8 cellular contexts compared by ENCODE assay signal in genomic region chrX:47562615-47563243, GRCh38. TPM values are rescaled to one million over a fixed set of nuclear protein-coding genes. Genes with fewer than 3 reads are reported as not detected.
DNase-seq lines count a peak whose midpoint lies in the region; ATAC-seq and TF ChIP-seq lines count a peak whose summit lies in the region.

No MANE protein-coding gene starts in this region.

- H3K27ac Mint-ChIP-seq in CD4-positive, alpha-beta memory T cell: peak overlapping the region; percentile 41 to 92 (median 53)
- peak overlapping the region; percentile 69 for H3K27ac Mint-ChIP-seq in activated CD4-positive, alpha-beta memory T cell treated with anti-CD3 and anti-CD28 coated beads, Interleukin-2, amount 10 ng/mL, durations not matched to agents 7 days and 5 days

- CTCF ChIA-PET in CD4-positive, alpha-beta memory T cell (lab: Charles Lee; ENCODE audit: partially characterized antibody): interaction anchor here (0.9 to 1.6 kb wide), 2 partner anchors 66 to 84 kb away, joined by 3 to 4 read pairs; no protein-coding TSS in a partner anchor
- CTCF ChIA-PET in activated CD4-positive, alpha-beta memory T cell treated with anti-CD3 and anti-CD28 coated beads, Interleukin-2, amount 10 ng/mL, durations not matched to agents 7 days and 5 days (lab: Charles Lee): interaction anchor here (0.9 to 1.5 kb wide), 2 partner anchors 82 to 86 kb away, joined by 3 to 5 read pairs; no protein-coding TSS in a partner anchor

- POLR2A ChIA-PET in CD4-positive, alpha-beta memory T cell (lab: Charles Lee; ENCODE audit: partially characterized antibody): interaction anchor here (0.6 to 1.5 kb wide), 3 partner anchors 56 to 84 kb away, joined by 3 to 7 read pairs (median 4); partner anchors contain the start of gene CFP
- POLR2A ChIA-PET in activated CD4-positive, alpha-beta memory T cell treated with anti-CD3 and anti-CD28 coated beads, Interleukin-2, amount 10 ng/mL, durations not matched to agents 7 days and 5 days (lab: Charles Lee): interaction anchor here (1.0 to 2.5 kb wide), 2 partner anchors 17 to 86 kb away, joined by 3 to 7 read pairs; no protein-coding TSS in a partner anchor

- H3K4me3 Mint-ChIP-seq in CD4-positive, alpha-beta memory T cell: peak overlapping the region; percentile 71 to 88 (median 79)
- H3K4me3 Mint-ChIP-seq in activated CD4-positive, alpha-beta memory T cell treated with anti-CD3 and anti-CD28 coated beads, Interleukin-2, amount 10 ng/mL, durations not matched to agents 7 days and 5 days: peak overlapping the region; percentile 91

- peaks cover 0 to 2% (median 0%) of the 10 kb centered on the region in 8 donors for H3K9me3 Mint-ChIP-seq in CD4-positive, alpha-beta memory T cell
- H3K9me3 Mint-ChIP-seq in activated CD4-positive, alpha-beta memory T cell treated with anti-CD3 and anti-CD28 coated beads, Interleukin-2, amount 10 ng/mL, durations not matched to agents 7 days and 5 days: no peaks in the 10 kb centered on the region

- H3K27ac ChIP-seq in CD4-positive, alpha-beta memory T cell (ENCODE audit: low read depth, low read length): no peak overlapping the region
- no peak overlapping the region for H3K27ac ChIP-seq in lower lobe of right lung

- peaks cover 20 to 52% (median 34%) of the 10 kb centered on the region in 4 donors for H3K4me1 Mint-ChIP-seq in CD4-positive, alpha-beta memory T cell
- H3K4me1 Mint-ChIP-seq in activated CD4-positive, alpha-beta memory T cell treated with anti-CD3 and anti-CD28 coated beads, Interleukin-2, amount 10 ng/mL, durations not matched to agents 7 days and 5 days: peaks cover 40% of the 10 kb centered on the region

- no peaks in the 10 kb centered on the region for H3K9me3 ChIP-seq in CD4-positive, alpha-beta memory T cell (ENCODE audit: control insufficient read depth in 1 of 2, low read length in 2 of 2)
- H3K9me3 ChIP-seq in lower lobe of right lung: no peaks in the 10 kb centered on the region

- H3K36me3 ChIP-seq in CD4-positive, alpha-beta memory T cell (ENCODE audit: insufficient read depth, low read length): peaks cover 37% of the 10 kb centered on the region
- peaks cover 42% of the 10 kb centered on the region for H3K36me3 ChIP-seq in lower lobe of right lung

- DNase-seq in CD4-positive, alpha-beta memory T cell: peak in 2 of 5 donors; percentile 29
- DNase-seq in HFF-Myc (ENCODE audit: extremely low read depth, low read depth) (no peak), lower lobe of right lung (no peak), head of caudate nucleus (no peak)
- peak; percentile 61 for DNase-seq in activated CD4-positive, alpha-beta memory T cell treated with anti-CD3 and anti-CD28 coated beads, Interleukin-2, amount 10 ng/mL, durations not matched to agents 7 days and 5 days
- DNase-seq in activated CD8-positive, alpha-beta memory T cell treated with anti-CD3 and anti-CD28 coated beads, Interleukin-2, amount 50 U/mL, for 48 hours: no peak

- TF ChIP-seq CTCF in HFF-Myc (IDR thresholded peaks at IDR 0.05; ENCODE audit: low read depth, low read length, missing control alignments) (peak; percentile 30), lower lobe of right lung (IDR thresholded peaks at IDR 0.05) (peak; percentile 27)

- no peak overlapping the region for H3K4me3 ChIP-seq in CD4-positive, alpha-beta memory T cell (ENCODE audit: low read length in 2 of 2)
- H3K4me3 ChIP-seq in HFF-Myc (replicated peaks; ENCODE audit: low read depth, low read length) (no peak overlapping the region), lower lobe of right lung (no peak overlapping the region)

- H3K27me3 Mint-ChIP-seq in CD4-positive, alpha-beta memory T cell: no peaks in the 10 kb centered on the region
- H3K27me3 Mint-ChIP-seq in activated CD4-positive, alpha-beta memory T cell treated with anti-CD3 and anti-CD28 coated beads, Interleukin-2, amount 10 ng/mL, durations not matched to agents 7 days and 5 days: no peaks in the 10 kb centered on the region

- peaks cover 43% of the 10 kb centered on the region for H3K4me1 ChIP-seq in CD4-positive, alpha-beta memory T cell (ENCODE audit: insufficient read depth, low read length)
- H3K4me1 ChIP-seq in lower lobe of right lung: peaks cover 15% of the 10 kb centered on the region

- intact Hi-C loops in CD4-positive, alpha-beta memory T cell (cut with micrococcal nuclease): no loop called here
- intact Hi-C loops in lower lobe of right lung (cut with DNase I) (no loop called here), head of caudate nucleus (cut with DNase I) (no loop called here)

- no peak for ATAC-seq in lower lobe of right lung
- no peak for ATAC-seq in HG03045 (IDR thresholded peaks at IDR 0.05; ENCODE audit: unreplicated experiment)
- ATAC-seq in GM19463 (IDR thresholded peaks at IDR 0.05; ENCODE audit: unreplicated experiment): no peak

- H3K27me3 ChIP-seq in CD4-positive, alpha-beta memory T cell (ENCODE audit: insufficient read depth, low read length): no peaks in the 10 kb centered on the region
- no peaks in the 10 kb centered on the region for H3K27me3 ChIP-seq in lower lobe of right lung (ENCODE audit: low read depth)

- H3K36me3 Mint-ChIP-seq in CD4-positive, alpha-beta memory T cell: peaks cover 9 to 40% of the 10 kb centered on the region in 2 donors
- peaks cover 30% of the 10 kb centered on the region for H3K36me3 Mint-ChIP-seq in activated CD4-positive, alpha-beta memory T cell treated with anti-CD3 and anti-CD28 coated beads, Interleukin-2, amount 10 ng/mL, durations not matched to agents 7 days and 5 days (ENCODE audit: low read depth)

RNA-seq across cellular contexts. Expression of gene ARAF, which starts 1.7 kb away (rescaled TPM):
- total RNA-seq in CD4-positive, alpha-beta memory T cell: 100 to 1,000 TPM; 107 to 111 TPM
- polyA plus RNA-seq in CD4-positive, alpha-beta memory T cell: 10 to 100 TPM; 49.7 to 97.2 TPM
- 10 to 100 TPM; 72.6 to 75.4 TPM for total RNA-seq in activated CD4-positive, alpha-beta memory T cell treated with anti-CD3 and anti-CD28 coated beads, Interleukin-2, amount 10 ng/mL, durations not matched to agents 7 days and 5 days
- total RNA-seq in lower lobe of right lung: 90.1 TPM

RNA-seq across cellular contexts. Expression of gene TIMP1, which starts 19.5 kb away (rescaled TPM):
- total RNA-seq in CD4-positive, alpha-beta memory T cell: 100 to 1,000 TPM; 147 to 156 TPM
- polyA plus RNA-seq in CD4-positive, alpha-beta memory T cell: 100 to 1,000 TPM; 320 to 339 TPM
- 100 to 1,000 TPM; 183 to 198 TPM for total RNA-seq in activated CD4-positive, alpha-beta memory T cell treated with anti-CD3 and anti-CD28 coated beads, Interleukin-2, amount 10 ng/mL, durations not matched to agents 7 days and 5 days
- total RNA-seq in lower lobe of right lung: 189 TPM

RNA-seq across cellular contexts. Expression of gene SYN1, which starts 56.9 kb away (rescaled TPM):
- total RNA-seq in CD4-positive, alpha-beta memory T cell: 1 to 10 TPM in 1 of 2 experiments, under 1 TPM in 1; 0.90 to 1.4 TPM
- polyA plus RNA-seq in CD4-positive, alpha-beta memory T cell: 1 to 10 TPM in 1 of 2 donors, under 1 TPM in 1; 0.49 to 1.6 TPM
- total RNA-seq in activated CD4-positive, alpha-beta memory T cell treated with anti-CD3 and anti-CD28 coated beads, Interleukin-2, amount 10 ng/mL, durations not matched to agents 7 days and 5 days: under 1 TPM; 0.18 to 0.40 TPM
- 0.44 TPM for total RNA-seq in lower lobe of right lung
